ENCODE assay signal across 1 cellular context in genomic region chr6:52284460-52285173, GRCh38.
TF ChIP-seq lines count a peak whose summit lies in the region.

MCM3 (minus strand) TSS chr6:52284742; CDS start chr6:52284674, 68 bp downstream.

TF ChIP-seq in SK-N-SH, 30 proteins besides CTCF, POLR2A, EP300 and RAD21 (continued from another document):
- TF ChIP-seq, protein P1, sequence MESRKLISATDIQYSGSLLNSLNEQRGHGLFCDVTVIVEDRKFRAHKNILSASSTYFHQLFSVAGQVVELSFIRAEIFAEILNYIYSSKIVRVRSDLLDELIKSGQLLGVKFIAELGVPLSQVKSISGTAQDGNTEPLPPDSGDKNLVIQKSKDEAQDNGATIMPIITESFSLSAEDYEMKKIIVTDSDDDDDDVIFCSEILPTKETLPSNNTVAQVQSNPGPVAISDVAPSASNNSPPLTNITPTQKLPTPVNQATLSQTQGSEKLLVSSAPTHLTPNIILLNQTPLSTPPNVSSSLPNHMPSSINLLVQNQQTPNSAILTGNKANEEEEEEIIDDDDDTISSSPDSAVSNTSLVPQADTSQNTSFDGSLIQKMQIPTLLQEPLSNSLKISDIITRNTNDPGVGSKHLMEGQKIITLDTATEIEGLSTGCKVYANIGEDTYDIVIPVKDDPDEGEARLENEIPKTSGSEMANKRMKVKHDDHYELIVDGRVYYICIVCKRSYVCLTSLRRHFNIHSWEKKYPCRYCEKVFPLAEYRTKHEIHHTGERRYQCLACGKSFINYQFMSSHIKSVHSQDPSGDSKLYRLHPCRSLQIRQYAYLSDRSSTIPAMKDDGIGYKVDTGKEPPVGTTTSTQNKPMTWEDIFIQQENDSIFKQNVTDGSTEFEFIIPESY (IDR thresholded peaks at IDR 0.05; ENCODE audit: borderline replicate concordance, low read depth) = no peak
- TF ChIP-seq, protein P2, sequence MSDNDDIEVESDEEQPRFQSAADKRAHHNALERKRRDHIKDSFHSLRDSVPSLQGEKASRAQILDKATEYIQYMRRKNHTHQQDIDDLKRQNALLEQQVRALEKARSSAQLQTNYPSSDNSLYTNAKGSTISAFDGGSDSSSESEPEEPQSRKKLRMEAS (IDR thresholded peaks at IDR 0.05; ENCODE audit: low read depth) = peak; percentile 91
- TF ChIP-seq USF2 (IDR thresholded peaks at IDR 0.05; ENCODE audit: borderline replicate concordance, low read depth, low read length) = no peak
- no peak for TF ChIP-seq NFIC (IDR thresholded peaks at IDR 0.05; ENCODE audit: borderline replicate concordance)
- no peak; the same call in 1 of the 2 replicates for TF ChIP-seq TCF12 (IDR thresholded peaks at IDR 0.05)
- peak; percentile 19; the same call in 1 of the 2 replicates for TF ChIP-seq NRF1 (IDR thresholded peaks at IDR 0.05; ENCODE audit: low read depth, low read length)
